Comparison of ENCODE assay signal across 16 cellular contexts in genomic region chr6:157570104-157570503, GRCh38.
DNase-seq lines count a peak whose midpoint lies in the region; ATAC-seq lines count a peak whose summit lies in the region.
"Had no signal": no experiment of that assay in that cellular context is flagged by ENCODE, and none has a peak within 500 bp of the region (broad histone marks: within the 10 kb centered on the region; RNA-seq: fewer than 3 reads in every experiment).

No MANE protein-coding gene starts in this region.

- DNase-seq in activated CD8-positive, alpha-beta memory T cell treated with anti-CD3 and anti-CD28 coated beads for 24 hours = peak; percentile 32
- DNase-seq in activated CD8-positive, alpha-beta memory T cell treated with anti-CD3 and anti-CD28 coated beads, Interleukin-2, amount 50 U/mL, for 4 hours = no peak
- peak; percentile 33 for DNase-seq in RPMI8226
- no peak for DNase-seq in naive B cell
- no peak for DNase-seq in midbrain (lab: John Stamatoyannopoulos, UW)
- no peak for DNase-seq in NCI-H2107 treated with DMSO at 0.1 percent for 48 hours (lab: John Stamatoyannopoulos, UW; ENCODE audit: unreplicated experiment)
- DNase-seq: activated gamma-delta T cell, aorta, cerebellar nuclear complex, HCEC 1CT, heart right ventricle, NCI-H1105, NCI-H226 had no signal

- peak overlapping the region in 4 of 6 donors; percentile 3 to 70 (median 34) for H3K27ac Mint-ChIP-seq in naive B cell

- ATAC-seq in HG03442 (IDR thresholded peaks at IDR 0.05; ENCODE audit: unreplicated experiment) (peak; percentile 13), naive B cell (ENCODE audit: low read depth in 2 of 2) (no peak), GM21717 (IDR thresholded peaks at IDR 0.05; ENCODE audit: unreplicated experiment) (no peak)
- ATAC-seq: heart right ventricle, K562 had no signal

- no peaks in the 10 kb centered on the region for H3K27me3 Mint-ChIP-seq in naive B cell

- peaks cover 5 to 8% of the 10 kb centered on the region in 2 donors for H3K36me3 Mint-ChIP-seq in naive B cell

- H3K4me1 Mint-ChIP-seq in naive B cell = peaks cover 49 to 68% (median 52%) of the 10 kb centered on the region in 3 donors

- peak overlapping the region in 5 of 8 donors; percentile 15 to 48 (median 26) for H3K4me3 Mint-ChIP-seq in naive B cell

- no peaks in the 10 kb centered on the region for H3K9me3 Mint-ChIP-seq in naive B cell

Comparison
In these comparisons a context has a peak if more than half of its experiments do, and no peak if none do; other contexts are left out.
1. DNase-seq: peak in activated CD8-positive, alpha-beta memory T cell treated with anti-CD3 and anti-CD28 coated beads for 24 hours (single experiment) and RPMI8226 (single experiment); none in activated CD8-positive, alpha-beta memory T cell treated with anti-CD3 and anti-CD28 coated beads, Interleukin-2, amount 50 U/mL, for 4 hours (single experiment), naive B cell (single experiment), midbrain (single experiment) and NCI-H2107 treated with DMSO at 0.1 percent for 48 hours (single experiment).